ENCODE assay signal across 3 cellular contexts in the genomic region with DNA sequence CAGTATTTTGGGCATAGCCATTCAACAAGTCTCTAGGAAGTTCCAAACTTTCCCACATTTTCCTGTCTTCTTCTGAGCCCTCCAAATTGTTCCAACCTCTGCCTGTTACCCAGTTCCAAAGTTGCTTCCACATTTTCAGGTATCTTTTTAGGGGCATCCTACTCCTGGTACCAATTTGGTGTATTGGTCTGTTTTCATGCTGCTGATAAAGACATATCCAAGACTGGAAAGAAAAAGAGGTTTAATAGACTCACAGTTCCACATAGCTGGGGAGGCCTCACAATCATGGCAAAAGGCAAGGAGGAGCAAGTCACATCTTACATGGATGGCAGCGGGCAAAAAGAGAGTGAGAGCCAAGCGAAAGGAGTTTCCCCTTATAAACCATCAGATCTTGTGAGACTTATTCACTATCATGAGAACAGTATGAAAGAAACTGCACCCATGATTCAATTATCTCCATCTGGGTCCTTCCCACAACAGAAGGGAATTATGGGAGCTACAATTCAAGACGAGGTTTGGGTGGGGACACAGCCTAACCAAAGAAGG.
TF ChIP-seq lines count a peak whose summit lies in the region.

No MANE protein-coding gene starts in this region.

TF ChIP-seq in HEK293, 187 proteins besides CTCF, POLR2A, EP300 and RAD21:
- TF ChIP-seq ZNF707 (tag by site-specific recombination; IDR thresholded peaks at IDR 0.05) = peak; percentile 61

TF ChIP-seq in K562, 482 proteins besides CTCF, POLR2A, EP300 and RAD21:
- TF ChIP-seq ZNF707 (CRISPR knock-in tag; conservative IDR thresholded peaks at IDR 0.05) (peak; percentile 75), ZNF431 (CRISPR knock-in tag; IDR thresholded peaks at IDR 0.05) (peak; percentile 79)

TF ChIP-seq in HepG2, 621 proteins besides CTCF, POLR2A, EP300 and RAD21:
- TF ChIP-seq ZNF431 (CRISPR knock-in tag; IDR thresholded peaks at IDR 0.05; ENCODE audit: borderline replicate concordance, low read depth) = peak; percentile 79; the same call in 1 of the 2 replicates
TF ChIP-seq in HepG2: peak in this region for 1; not testable (repeated sequence) for 620.
